Comparison of ENCODE assay signal across 20 cellular contexts in genomic region chr12:50828121-50828520, GRCh38. TPM values are rescaled to one million over a fixed set of nuclear protein-coding genes. Genes with fewer than 3 reads are reported as not detected.
"Had no signal": no experiment of that assay in that cellular context is flagged by ENCODE, and none has a peak within 500 bp of the region (broad histone marks: within the 10 kb centered on the region; RNA-seq: fewer than 3 reads in every experiment).

No MANE protein-coding gene starts in this region.

- H3K9ac ChIP-seq: parathyroid adenoma had no signal

- H3K4me1 ChIP-seq: parathyroid adenoma had no signal

- H3K9me3 ChIP-seq: lower lobe of right lung, psoas muscle had no signal

- DNase-seq: dermis blood vessel endothelial cell; erythroblast; kidney; left cardiac atrium; left ventricle myocardium inferior; lower lobe of right lung; mesenchymal stem cell; midbrain; naive B cell; psoas muscle; retina; stimulated activated CD4-positive, alpha-beta T cell treated with anti-CD3 and anti-CD28 coated beads, Interleukin-2, amount 100 ng/mL, for 24 hours; stimulated activated CD4-positive, alpha-beta T cell treated with anti-CD3 and anti-CD28 coated beads, Interleukin-4, amount 100 ng/mL, for 4 hours; stimulated activated naive CD4-positive, alpha-beta T cell; stomach had no signal

- ATAC-seq: left cardiac atrium, lower lobe of right lung, psoas muscle, sciatic nerve had no signal

- H3K27me3 ChIP-seq: hepatocyte, stomach had no signal

- H3K27ac ChIP-seq: hepatocyte, left ventricle myocardium inferior, lower lobe of right lung, parathyroid adenoma, psoas muscle, skin epidermis, stomach had no signal

- H3K36me3 ChIP-seq: left ventricle myocardium inferior, lower lobe of right lung, stomach had no signal

- H3K4me3 ChIP-seq: hepatocyte, left ventricle myocardium inferior, lower lobe of right lung, psoas muscle, skin epidermis, stomach had no signal

RNA-seq across cellular contexts. Expression of gene TMPRSS12, which starts 14.6 kb away (rescaled TPM):
- total RNA-seq: dermis blood vessel endothelial cell, hepatocyte, kidney, left cardiac atrium, left ventricle myocardium inferior, lower lobe of right lung, omental fat pad, psoas muscle, sciatic nerve, stomach had no signal
